ENCODE assay signal across 8 cellular contexts in the genomic region with DNA sequence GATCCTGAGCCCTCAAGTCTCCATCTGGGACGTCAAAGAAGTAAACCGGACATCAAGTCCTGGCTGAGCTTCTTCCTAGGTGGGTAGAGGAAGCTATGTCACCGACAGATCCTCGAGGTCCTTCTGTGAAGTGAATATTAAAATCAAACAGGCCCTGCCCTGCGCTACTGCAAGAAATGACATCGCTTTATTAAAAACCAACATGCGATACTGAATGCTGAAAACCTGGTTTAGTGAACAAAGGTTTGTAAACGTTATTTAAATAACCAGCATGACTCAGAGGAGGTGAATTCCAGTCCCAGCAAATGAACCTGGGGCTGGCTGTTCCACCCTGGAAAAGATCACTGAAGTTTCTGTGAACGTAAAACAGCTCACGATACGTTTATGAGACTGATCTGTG. TPM values are rescaled to one million over a fixed set of nuclear protein-coding genes. Genes with fewer than 3 reads are reported as not detected.
DNase-seq lines count a peak whose midpoint lies in the region; ATAC-seq and TF ChIP-seq lines count a peak whose summit lies in the region.

No MANE protein-coding gene starts in this region.

- 0 out of 2 replicates have a peak, but pooled peaks cover 3% of the 10 kb centered on the region for H3K9me2 ChIP-seq in OCI-LY7 (ENCODE audit: insufficient read depth, low read length)

- H3K27ac ChIP-seq in OCI-LY7 (ENCODE audit: low read depth, low read length, poor library complexity, severe bottlenecking) (no peak overlapping the region), colonic mucosa (peak overlapping the region; percentile 54), aorta (ENCODE audit: low read depth in 1 of 2, low read length in 2 of 2) (no peak overlapping the region)

- peak overlapping the region; percentile 96 for H3K4me2 ChIP-seq in OCI-LY7 (ENCODE audit: low read length)

- peak overlapping the region; percentile 100 for H2AFZ ChIP-seq in OCI-LY7 (ENCODE audit: low read length)

- CTCF ChIA-PET in OCI-LY7 (lab: Charles Lee; ENCODE audit: unreplicated experiment): no interaction called here

- peaks cover 16% of the 10 kb centered on the region for H3K79me2 ChIP-seq in OCI-LY7 (ENCODE audit: insufficient read depth, low read depth, low read length)

- peaks cover 28% of the 10 kb centered on the region for H3K36me3 ChIP-seq in OCI-LY7 (ENCODE audit: insufficient read depth, low read length)
- peaks cover 4% of the 10 kb centered on the region for H3K36me3 ChIP-seq in colonic mucosa
- peaks cover 6 to 7% of the 10 kb centered on the region in 2 donors for H3K36me3 ChIP-seq in aorta (ENCODE audit: control insufficient read depth in 1 of 2, insufficient read depth in 2 of 2, low read length in 1 of 2)

- H3K4me1 ChIP-seq in OCI-LY7 (ENCODE audit: insufficient read depth, low read length, poor library complexity, severe bottlenecking): peaks cover 37% of the 10 kb centered on the region
- H3K4me1 ChIP-seq in colonic mucosa: peaks cover 11% of the 10 kb centered on the region
- H3K4me1 ChIP-seq in mononuclear cell (ENCODE audit: insufficient read depth, low read length): peaks cover 37% of the 10 kb centered on the region
- peaks cover 3 to 9% of the 10 kb centered on the region in 2 donors for H3K4me1 ChIP-seq in aorta (ENCODE audit: control insufficient read depth in 1 of 2, insufficient read depth in 2 of 2, low read length in 2 of 2)

- intact Hi-C loops in OCI-LY7 (cut with micrococcal nuclease; ENCODE audit: unreplicated experiment) (no loop called here), colonic mucosa (cut with DNase I) (loop anchor here (5.0 kb wide), 1 partner anchor 61 kb away; a partner anchor contains a TSS), aorta (cut with DNase I) (no loop called here)

- ATAC-seq in aorta (ENCODE audit: low FRiP score): no peak

- H3K4me3 ChIP-seq in OCI-LY7 (ENCODE audit: low read depth, low read length, poor library complexity, severe bottlenecking) (peak overlapping the region; percentile 88), colonic mucosa (peak overlapping the region; percentile 85), mononuclear cell (ENCODE audit: low read length) (peak overlapping the region; percentile 79), aorta (ENCODE audit: low read length in 2 of 2) (peak overlapping the region; percentile 96 to 97)

- POLR2A ChIA-PET in OCI-LY7 (lab: Charles Lee): interaction anchor here (0.6 to 0.7 kb wide), 2 partner anchors 25 to 542 kb away, joined by 3 read pairs; no protein-coding TSS in a partner anchor

- DNase-seq in activated T-cell treated with anti-CD3 and anti-CD28 coated beads for 4 hours (peak; percentile 17), OCI-LY7 (ENCODE audit: low spot score) (peak; percentile 21), colonic mucosa (peak; percentile 21), aorta (no peak), NCI-H526 (lab: John Stamatoyannopoulos, UW) (no peak), NCI-H524 treated with DMSO at 0.1 percent for 48 hours (lab: John Stamatoyannopoulos, UW) (no peak)
- no peak for DNase-seq in activated T-cell treated with anti-CD3 and anti-CD28 coated beads, Interleukin-2, amount 50 U/mL, for 1 hour

- H3K9me3 ChIP-seq in OCI-LY7 (ENCODE audit: low read length) (no peaks in the 10 kb centered on the region), colonic mucosa (no peaks in the 10 kb centered on the region), mononuclear cell (ENCODE audit: low read depth, low read length) (no peaks in the 10 kb centered on the region), aorta (ENCODE audit: control insufficient read depth, low read length) (no peaks in the 10 kb centered on the region)

- TF ChIP-seq CTCF in OCI-LY7 (conservative IDR thresholded peaks at IDR 0.05; ENCODE audit: low read length) (no peak), colonic mucosa (IDR thresholded peaks at IDR 0.05) (no peak)

- H3K27me3 ChIP-seq in colonic mucosa: no peaks in the 10 kb centered on the region
- H3K27me3 ChIP-seq in mononuclear cell (ENCODE audit: insufficient read depth, low read length): no peaks in the 10 kb centered on the region
- H3K27me3 ChIP-seq in aorta (ENCODE audit: control insufficient read depth in 1 of 2, insufficient read depth in 2 of 2, low read length in 1 of 2): no peaks in the 10 kb centered on the region

- peak overlapping the region; percentile 94 to 99 for H3K9ac ChIP-seq in colonic mucosa (ENCODE audit: low read depth in 2 of 2, low read length in 2 of 2)

- 1% methylated on average over 11 of the region's 11 CpGs for WGBS in aorta, 2 donors

- BruUV-seq in OCI-LY7 (replicated peaks; lab: Mats Ljungman, UMichigan): no TSS peak

- H4K20me1 ChIP-seq in OCI-LY7 (ENCODE audit: insufficient read depth, low read length): peaks cover 17% of the 10 kb centered on the region

RNA-seq across cellular contexts. Expression of a gene that starts 0.7 kb away (rescaled TPM):
- total RNA-seq in OCI-LY7 (2014; rRNA removed; shearing (Covaris generic)): 37.2 and 58.3 TPM in 2 replicates
- total RNA-seq in OCI-LY7 (2022) (27.9 and 29.9 TPM in 2 replicates), colonic mucosa (100 to 1,000 TPM in 1 of 2 donors, 10 to 100 TPM in 1; 96.6 to 120 TPM), mononuclear cell (80.3 TPM), aorta (10 to 100 TPM; 48.7 to 50.0 TPM)
- 10 to 100 TPM; 57.2 to 71.9 TPM for polyA plus RNA-seq in aorta

RNA-seq across cellular contexts. Expression of a gene that starts 52.9 kb away (rescaled TPM):
- not detected in 2 replicates for total RNA-seq in OCI-LY7 (2014; rRNA removed; shearing (Covaris generic))
- total RNA-seq in OCI-LY7 (2022) (not detected in 2 replicates), colonic mucosa (not detected), mononuclear cell (not detected), aorta (not detected)
- not detected for polyA plus RNA-seq in aorta

RNA-seq across cellular contexts. Expression of a gene that starts 53.7 kb away (rescaled TPM):
- not detected in 2 replicates for total RNA-seq in OCI-LY7 (2014; rRNA removed; shearing (Covaris generic))
- not detected in 2 replicates for total RNA-seq in OCI-LY7 (2022)
- not detected for total RNA-seq in colonic mucosa
- 0.21 TPM for total RNA-seq in mononuclear cell
- not detected for total RNA-seq in aorta
- polyA plus RNA-seq in aorta: not detected

Comparison
In these comparisons a context has a peak if more than half of its experiments do, and no peak if none do; other contexts are left out.
1. DNase-seq: peak in activated T-cell treated with anti-CD3 and anti-CD28 coated beads for 4 hours (single experiment), OCI-LY7 (single experiment) and colonic mucosa (single experiment); none in activated T-cell treated with anti-CD3 and anti-CD28 coated beads, Interleukin-2, amount 50 U/mL, for 1 hour (single experiment), aorta (0 of 2), NCI-H526 (0 of 2) and NCI-H524 treated with DMSO at 0.1 percent for 48 hours (single experiment).
2. Peak in every context shown above with its lines, with median percentiles within 50 percentile points of each other: H3K4me3 ChIP-seq.